In genomic region chr2:96536445-96537065, GRCh38 we compare ENCODE assay signal across 8 cellular contexts. TPM values are rescaled to one million over a fixed set of nuclear protein-coding genes. Genes with fewer than 3 reads are reported as not detected.
A peak's percentile ranks its signal among the peaks of the same experiment; 100 is the strongest.
DNase-seq lines count a peak whose midpoint lies in the region; ATAC-seq, FAIRE-seq and TF ChIP-seq lines count a peak whose summit lies in the region.

ARID5A (plus strand) TSS chr2:96536752; CDS start chr2:96536827, 75 bp downstream.

- H3K9me3 ChIP-seq in prostate gland (no peaks in the 10 kb centered on the region), upper lobe of right lung (no peaks in the 10 kb centered on the region)

- TF ChIP-seq POLR2A in GM12892 (IDR thresholded peaks at IDR 0.05; ENCODE audit: low read depth, low read length) (peak; percentile 93; the same call in 1 of the 2 replicates), prostate gland (IDR thresholded peaks at IDR 0.05) (peak; percentile 99)

- peak; percentile 80 for FAIRE-seq in GM12892 (lab: Jason Lieb, UNC)

- ATAC-seq in HG02798 (IDR thresholded peaks at IDR 0.05; ENCODE audit: poor library complexity, unreplicated experiment) (peak; percentile 65), left cardiac atrium (peak; percentile 82 to 87), upper lobe of right lung (peak; percentile 86)

- TF ChIP-seq CTCF in prostate gland (IDR thresholded peaks at IDR 0.05) (peak in 3 of 4 experiments; percentile 14 to 68 (median 66)), upper lobe of right lung (IDR thresholded peaks at IDR 0.05) (peak; percentile 51)

- 1% methylated on average over 52 to 69 of the region's 69 CpGs for WGBS in adipose tissue, 3 donors
- WGBS in prostate gland, result 2% methylated on average over 54 of the region's 69 CpGs

- no peaks in the 10 kb centered on the region for H3K27me3 ChIP-seq in prostate gland (replicated peaks; ENCODE audit: insufficient read depth)
- no peaks in the 10 kb centered on the region for H3K27me3 ChIP-seq in upper lobe of right lung

- DNase-seq in GM12892 (ENCODE audit: insufficient read length), result peak; percentile 89
- DNase-seq in NCI-H1436 (lab: John Stamatoyannopoulos, UW), result peak; percentile 82
- peak; percentile 85 to 93 (median 92) for DNase-seq in T-helper 1 cell
- DNase-seq in left cardiac atrium, result peak; percentile 97
- peak; percentile 93 for DNase-seq in prostate gland (ENCODE audit: low spot score)
- peak; percentile 98 for DNase-seq in upper lobe of right lung

- H3K4me3 ChIP-seq in prostate gland, result peak within 1 kb of the TSS; percentile 63 to 64
- peak within 1 kb of the TSS; percentile 92 for H3K4me3 ChIP-seq in upper lobe of right lung

- H3K36me3 ChIP-seq in prostate gland (no peaks in the 10 kb centered on the region), upper lobe of right lung (peaks cover 4% of the 10 kb centered on the region)

- H3K4me1 ChIP-seq in prostate gland (replicated peaks), result peaks cover 15% of the 10 kb centered on the region
- peaks cover 61% of the 10 kb centered on the region for H3K4me1 ChIP-seq in upper lobe of right lung

- intact Hi-C loops in left cardiac atrium (cut with DNase I) (no loop called here), prostate gland (cut with DNase I) (loop anchor here (5.0 to 10.0 kb wide), 4 partner anchors 101 to 418 kb away; partner anchors contain the start of genes KANSL3 and STARD7), upper lobe of right lung (cut with DNase I) (no loop called here)

- H3K27ac ChIP-seq in adipose tissue (ENCODE audit: low read depth, low read length), result peak within 1 kb of the TSS; percentile 91
- peak within 1 kb of the TSS; percentile 86 to 87 for H3K27ac ChIP-seq in prostate gland
- H3K27ac ChIP-seq in upper lobe of right lung, result peak within 1 kb of the TSS; percentile 95

RNA-seq across cellular contexts. Expression of gene ARID5A, which starts in this region (rescaled TPM):
- polyA plus RNA-seq in GM12892 (2012; ENCODE audit: missing spikeins), result 32.9 TPM
- 10 to 100 TPM in 2 of 3 donors, 1 to 10 TPM in 1; 7.7 to 71.1 (median 63.3) TPM for polyA plus RNA-seq in adipose tissue
- 10 to 100 TPM; 10.5 to 24.1 TPM for total RNA-seq in left cardiac atrium
- 10 to 100 TPM; 23.0 to 54.6 TPM for total RNA-seq in prostate gland
- total RNA-seq in upper lobe of right lung, result 32.8 TPM

Comparison
In these comparisons a context has a peak if more than half of its experiments do, and no peak if none do; other contexts are left out.
1. Peak in every context shown above with its lines: DNase-seq, ATAC-seq, H3K4me3 ChIP-seq and H3K27ac ChIP-seq.